Comparison of ENCODE assay signal across 17 cellular contexts in genomic region chr21:28738882-28739281, GRCh38.
DNase-seq lines count a peak whose midpoint lies in the region; ATAC-seq, FAIRE-seq and TF ChIP-seq lines count a peak whose summit lies in the region.
"Had no signal": no experiment of that assay in that cellular context is flagged by ENCODE, and none has a peak within 500 bp of the region (broad histone marks: within the 10 kb centered on the region; RNA-seq: fewer than 3 reads in every experiment).

No MANE protein-coding gene starts in this region.

- TF ChIP-seq CTCF in natural killer cell (IDR thresholded peaks at IDR 0.05) = no peak
- no peak for TF ChIP-seq CTCF in gastrocnemius medialis (IDR thresholded peaks at IDR 0.05 in 4 of 5, conservative IDR thresholded peaks at IDR 0.05 in 1 of 5)

- DNase-seq in natural killer cell treated with Interleukin-12 subunit alpha and Interleukin-12 subunit beta and Interleukin-15 and Interleukin-18, amount 100 ng/mL, for 72 hours (ENCODE audit: low spot score) = no peak
- DNase-seq in natural killer cell (no peak), HTR-8/SVneo (ENCODE audit: insufficient read length, low spot score) (no peak), NCI-H2196 (lab: John Stamatoyannopoulos, UW; ENCODE audit: unreplicated experiment) (no peak), gastrocnemius medialis (no peak)
- peak; percentile 9 for DNase-seq in T-helper 2 cell treated with Interferon-gamma antibody and Interleukin-4, amounts not matched to agents 5 μg/mL and 100 μg/mL, for 36 hours (ENCODE audit: low spot score)
- no peak for DNase-seq in activated naive CD4-positive, alpha-beta T cell treated with Interleukin-2 at 50 U/mL for 16 hours
- DNase-seq: AML-193; cortex of kidney; mucosa of descending colon; NCI-H1092; NCI-H446 treated with DMSO at 0.1 percent for 48 hours; stimulated activated CD4-positive, alpha-beta T cell treated with anti-CD3 and anti-CD28 coated beads, Interleukin-2, amount 100 ng/mL, for 24 hours; stimulated activated naive CD4-positive, alpha-beta T cell; T1000 had no signal

- peak overlapping the region; percentile 43 to 56 for H3K27ac Mint-ChIP-seq in natural killer cell treated with Interleukin-12 subunit alpha and Interleukin-12 subunit beta and Interleukin-15 and Interleukin-18, amount 100 ng/mL, for 72 hours
- H3K27ac Mint-ChIP-seq in natural killer cell = peak overlapping the region in 1 of 2 donors; percentile 87
- peak overlapping the region; percentile 36 for H3K27ac Mint-ChIP-seq in T-helper 2 cell treated with Interferon-gamma antibody and Interleukin-4, amounts not matched to agents 5 μg/mL and 100 μg/mL, for 36 hours

- intact Hi-C loops in natural killer cell (cut with micrococcal nuclease) (no loop called here), gastrocnemius medialis (cut with DNase I; ENCODE audit: low total_unique reads) (no loop called here)

- no peaks in the 10 kb centered on the region for H3K27me3 ChIP-seq in gastrocnemius medialis

- H3K4me1 Mint-ChIP-seq in natural killer cell treated with Interleukin-12 subunit alpha and Interleukin-12 subunit beta and Interleukin-15 and Interleukin-18, amount 100 ng/mL, for 72 hours (ENCODE audit: low read depth in 2 of 2) = peaks cover 12 to 26% of the 10 kb centered on the region in 2 donors
- H3K4me1 Mint-ChIP-seq in natural killer cell = peaks cover 40 to 42% of the 10 kb centered on the region in 2 donors
- H3K4me1 Mint-ChIP-seq in T-helper 2 cell treated with Interferon-gamma antibody and Interleukin-4, amounts not matched to agents 5 μg/mL and 100 μg/mL, for 36 hours (ENCODE audit: low read depth) = peaks cover 3% of the 10 kb centered on the region

- peak in 1 of 2 donors; percentile 78 for ATAC-seq in natural killer cell treated with Interleukin-12 subunit alpha and Interleukin-12 subunit beta and Interleukin-15 and Interleukin-18, amount 100 ng/mL, for 72 hours
- ATAC-seq in natural killer cell (no peak), HG02884 (IDR thresholded peaks at IDR 0.05; ENCODE audit: unreplicated experiment) (peak; percentile 86), gastrocnemius medialis (no peak)
- ATAC-seq: mucosa of descending colon had no signal

- H3K9me3 Mint-ChIP-seq in natural killer cell treated with Interleukin-12 subunit alpha and Interleukin-12 subunit beta and Interleukin-15 and Interleukin-18, amount 100 ng/mL, for 72 hours = no peaks in the 10 kb centered on the region
- no peaks in the 10 kb centered on the region for H3K9me3 Mint-ChIP-seq in natural killer cell
- H3K9me3 Mint-ChIP-seq in T-helper 2 cell treated with Interferon-gamma antibody and Interleukin-4, amounts not matched to agents 5 μg/mL and 100 μg/mL, for 36 hours = no peaks in the 10 kb centered on the region

- H3K27ac ChIP-seq in gastrocnemius medialis = no peak overlapping the region

- peak overlapping the region; percentile 74 for H3K4me3 Mint-ChIP-seq in natural killer cell treated with Interleukin-12 subunit alpha and Interleukin-12 subunit beta and Interleukin-15 and Interleukin-18, amount 100 ng/mL, for 72 hours
- no peak overlapping the region for H3K4me3 Mint-ChIP-seq in natural killer cell
- peak overlapping the region; percentile 7 for H3K4me3 Mint-ChIP-seq in T-helper 2 cell treated with Interferon-gamma antibody and Interleukin-4, amounts not matched to agents 5 μg/mL and 100 μg/mL, for 36 hours

- no peak overlapping the region for H3K4me3 ChIP-seq in gastrocnemius medialis
- H3K4me3 ChIP-seq: mucosa of descending colon had no signal

- no peaks in the 10 kb centered on the region for H3K36me3 Mint-ChIP-seq in natural killer cell treated with Interleukin-12 subunit alpha and Interleukin-12 subunit beta and Interleukin-15 and Interleukin-18, amount 100 ng/mL, for 72 hours
- H3K36me3 Mint-ChIP-seq in natural killer cell = peaks cover 9% of the 10 kb centered on the region
- no peaks in the 10 kb centered on the region for H3K36me3 Mint-ChIP-seq in T-helper 2 cell treated with Interferon-gamma antibody and Interleukin-4, amounts not matched to agents 5 μg/mL and 100 μg/mL, for 36 hours (ENCODE audit: low read depth)

- no peak for TF ChIP-seq POLR2A in gastrocnemius medialis (IDR thresholded peaks at IDR 0.05)

- H3K4me1 ChIP-seq in gastrocnemius medialis = no peaks in the 10 kb centered on the region

- H3K36me3 ChIP-seq in gastrocnemius medialis = no peaks in the 10 kb centered on the region

- H3K9me3 ChIP-seq in gastrocnemius medialis = no peaks in the 10 kb centered on the region
- H3K9me3 ChIP-seq: mucosa of descending colon had no signal

- in situ Hi-C loops in gastrocnemius medialis (cut with MboI; ENCODE audit: low sequenced_read_pairs in 4 of 4) = loop anchor here in 3 of 4 donors (25.0 kb wide), 3 partner anchors 402 to 1027 kb away; no protein-coding TSS in a partner anchor

- no peaks in the 10 kb centered on the region for H3K27me3 Mint-ChIP-seq in natural killer cell treated with Interleukin-12 subunit alpha and Interleukin-12 subunit beta and Interleukin-15 and Interleukin-18, amount 100 ng/mL, for 72 hours
- H3K27me3 Mint-ChIP-seq in natural killer cell (ENCODE audit: low read depth in 2 of 2) = no peaks in the 10 kb centered on the region
- no peaks in the 10 kb centered on the region for H3K27me3 Mint-ChIP-seq in T-helper 2 cell treated with Interferon-gamma antibody and Interleukin-4, amounts not matched to agents 5 μg/mL and 100 μg/mL, for 36 hours (ENCODE audit: low read depth)

- FAIRE-seq in HTR-8/SVneo (lab: Jason Lieb, UNC) = no peak
- FAIRE-seq: GM12892 had no signal
